ENCODE assay signal across 8 cellular contexts in the genomic region with DNA sequence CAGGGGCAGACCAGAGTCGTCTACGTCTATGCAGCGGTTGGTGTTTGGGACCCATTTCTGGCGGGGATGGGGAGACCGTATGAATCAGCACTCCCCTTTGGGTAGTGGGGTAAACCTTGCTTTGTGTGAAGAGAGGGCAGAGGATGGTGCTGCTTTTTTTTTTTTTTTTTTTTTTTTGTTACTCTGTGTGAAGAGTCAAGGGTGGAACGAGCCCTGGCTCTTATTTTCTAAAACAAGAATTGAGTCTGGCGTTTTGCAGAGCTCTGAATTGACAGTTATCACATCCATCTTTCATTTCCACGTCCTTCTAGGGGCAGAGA. TPM values are rescaled to one million over a fixed set of nuclear protein-coding genes. Genes with fewer than 3 reads are reported as not detected.
DNase-seq lines count a peak whose midpoint lies in the region; ATAC-seq and TF ChIP-seq lines count a peak whose summit lies in the region.

No MANE protein-coding gene starts in this region.

- no peaks in the 10 kb centered on the region for H3K9me3 ChIP-seq in AG04450 (ENCODE audit: control insufficient read depth, insufficient read depth, low read length)
- H3K9me3 ChIP-seq in thoracic aorta: no peaks in the 10 kb centered on the region

- peak overlapping the region; percentile 97 to 99 (median 98) for H3K4me3 Mint-ChIP-seq in IgD-negative memory B cell
- H3K4me3 Mint-ChIP-seq in activated naive CD8-positive, alpha-beta T cell treated with anti-CD3 and anti-CD28 coated beads, Interleukin-2, amount 50 U/mL, for 24 hours: peak overlapping the region; percentile 98

- CTCF ChIA-PET in AG04450 (lab: Charles Lee): no interaction called here

- H3K4me1 Mint-ChIP-seq in IgD-negative memory B cell: peaks cover 29 to 44% (median 34%) of the 10 kb centered on the region in 3 donors
- peaks cover 67% of the 10 kb centered on the region for H3K4me1 Mint-ChIP-seq in activated naive CD8-positive, alpha-beta T cell treated with anti-CD3 and anti-CD28 coated beads, Interleukin-2, amount 50 U/mL, for 24 hours

- H3K4me1 ChIP-seq in thoracic aorta (ENCODE audit: control insufficient read depth in 1 of 2, low read depth in 2 of 2): peaks cover 31 to 49% of the 10 kb centered on the region in 2 donors

- no peaks in the 10 kb centered on the region for H3K27me3 Mint-ChIP-seq in IgD-negative memory B cell
- no peaks in the 10 kb centered on the region for H3K27me3 Mint-ChIP-seq in activated naive CD8-positive, alpha-beta T cell treated with anti-CD3 and anti-CD28 coated beads, Interleukin-2, amount 50 U/mL, for 24 hours

- peak overlapping the region; percentile 76 for H3K4me3 ChIP-seq in AG04450 (ENCODE audit: low read depth, low read length)
- H3K4me3 ChIP-seq in thoracic aorta: peak overlapping the region; percentile 93

- H3K36me3 ChIP-seq in thoracic aorta: no peaks in the 10 kb centered on the region

- H3K27me3 ChIP-seq in AG04450 (ENCODE audit: control insufficient read depth, insufficient read depth, low read length): no peaks in the 10 kb centered on the region
- H3K27me3 ChIP-seq in layer of hippocampus (ENCODE audit: control insufficient read depth, insufficient read depth, low read length): no peaks in the 10 kb centered on the region
- H3K27me3 ChIP-seq in thoracic aorta (replicated peaks; ENCODE audit: insufficient read depth): no peaks in the 10 kb centered on the region

- H3K27ac ChIP-seq in AG04450 (ENCODE audit: low read depth, low read length) (no peak overlapping the region), layer of hippocampus (ENCODE audit: low read depth, low read length) (peak overlapping the region; percentile 88), thoracic aorta (peak overlapping the region; percentile 94 to 98)

- no peaks in the 10 kb centered on the region for H3K9me3 Mint-ChIP-seq in IgD-negative memory B cell
- H3K9me3 Mint-ChIP-seq in activated naive CD8-positive, alpha-beta T cell treated with anti-CD3 and anti-CD28 coated beads, Interleukin-2, amount 50 U/mL, for 24 hours: no peaks in the 10 kb centered on the region

- peak overlapping the region; percentile 48 to 97 (median 94) for H3K27ac Mint-ChIP-seq in IgD-negative memory B cell
- H3K27ac Mint-ChIP-seq in activated naive CD8-positive, alpha-beta T cell treated with anti-CD3 and anti-CD28 coated beads, Interleukin-2, amount 50 U/mL, for 24 hours: peak overlapping the region; percentile 84

- no peak for DNase-seq in AG04450 (ENCODE audit: low read depth, low spot score)
- DNase-seq in activated naive CD8-positive, alpha-beta T cell treated with anti-CD3 and anti-CD28 coated beads, Interleukin-2, amount 50 U/mL, for 24 hours: no peak
- DNase-seq in thoracic aorta (ENCODE audit: low spot score): no peak
- DNase-seq in NCI-H345 (lab: John Stamatoyannopoulos, UW): no peak
- no peak for DNase-seq in posterior cingulate gyrus
- DNase-seq in LoVo (ENCODE audit: low spot score): no peak

- TF ChIP-seq CTCF in AG04450 (IDR thresholded peaks at IDR 0.05; ENCODE audit: low read depth, low read length) (no peak), thoracic aorta (IDR thresholded peaks at IDR 0.05) (no peak)

- ATAC-seq in activated naive CD8-positive, alpha-beta T cell treated with anti-CD3 and anti-CD28 coated beads, Interleukin-2, amount 50 U/mL, for 24 hours: no peak
- ATAC-seq in thoracic aorta (ENCODE audit: insufficient number of reproducible peaks, low FRiP score, low read depth): no peak

- POLR2A ChIA-PET in AG04450 (lab: Yijun Ruan, JAX): interaction anchor here (0.6 to 2.3 kb wide), 3 partner anchors 14 to 228 kb away, joined by 4 to 12 read pairs (median 5); no protein-coding TSS in a partner anchor

- intact Hi-C loops in posterior cingulate gyrus (cut with DNase I): loop anchor here (10.0 kb wide), 3 partner anchors 292 to 622 kb away; no protein-coding TSS in a partner anchor

- H3K36me3 Mint-ChIP-seq in IgD-negative memory B cell: no peaks in the 10 kb centered on the region
- H3K36me3 Mint-ChIP-seq in activated naive CD8-positive, alpha-beta T cell treated with anti-CD3 and anti-CD28 coated beads, Interleukin-2, amount 50 U/mL, for 24 hours (ENCODE audit: low read depth): no peaks in the 10 kb centered on the region

RNA-seq across cellular contexts. Expression of a gene that starts 1.2 kb away (rescaled TPM):
- polyA plus RNA-seq in AG04450 (2011; rRNA removed): 33.7 and 45.0 TPM in 2 replicates
- polyA minus RNA-seq in AG04450 (2011; rRNA and poly(A)+ RNA removed): 23.4 and 32.8 TPM in 2 replicates
- 18.3 TPM for polyA plus RNA-seq in IgD-negative memory B cell
- total RNA-seq in thoracic aorta: 10 to 100 TPM; 40.8 to 92.7 TPM
